13 cellular contexts compared by ENCODE assay signal in the genomic region with DNA sequence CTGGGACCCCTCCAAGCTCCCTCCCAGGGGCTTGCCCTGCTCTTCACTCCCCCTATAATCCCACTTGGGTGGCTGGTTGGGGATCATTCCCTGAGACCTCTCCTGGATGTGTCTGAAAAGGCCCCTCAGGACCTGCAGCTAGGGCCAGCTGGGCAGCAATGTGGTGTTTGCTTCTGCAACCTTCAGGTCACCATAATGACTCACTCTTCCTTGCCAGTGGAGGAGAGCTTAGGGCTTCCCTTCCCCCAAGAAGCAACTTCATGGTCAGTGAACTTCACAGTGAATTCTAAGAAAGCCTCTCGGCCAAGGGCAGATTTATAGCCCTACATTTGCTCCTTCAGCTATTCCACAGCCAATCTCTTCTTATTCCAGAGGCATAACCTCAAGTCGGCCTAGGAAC. TPM values are rescaled to one million over a fixed set of nuclear protein-coding genes. Genes with fewer than 3 reads are reported as not detected.
A peak's percentile ranks its signal among the peaks of the same experiment; 100 is the strongest.
DNase-seq lines count a peak whose midpoint lies in the region; ATAC-seq and TF ChIP-seq lines count a peak whose summit lies in the region.
"Had no signal": no experiment of that assay in that cellular context is flagged by ENCODE, and none has a peak within 500 bp of the region (broad histone marks: within the 10 kb centered on the region; RNA-seq: fewer than 3 reads in every experiment).

No MANE protein-coding gene starts in this region.

- H3K4me1 ChIP-seq in suprapubic skin, result no peaks in the 10 kb centered on the region

- no peaks in the 10 kb centered on the region for H3K27me3 Mint-ChIP-seq in activated naive CD4-positive, alpha-beta T cell treated with anti-CD3 and anti-CD28 coated beads, Interleukin-2, amount 50 U/mL, for 24 hours
- H3K27me3 Mint-ChIP-seq in T-helper 17 cell, result no peaks in the 10 kb centered on the region

- no peaks in the 10 kb centered on the region for H3K27me3 ChIP-seq in suprapubic skin
- H3K27me3 ChIP-seq: neural progenitor cell had no signal

- no peak for TF ChIP-seq EP300 in suprapubic skin (IDR thresholded peaks at IDR 0.05)

- H3K4me3 ChIP-seq in suprapubic skin, result no peak overlapping the region
- H3K4me3 ChIP-seq: coronary artery, neural progenitor cell had no signal

- no peaks in the 10 kb centered on the region for H3K36me3 ChIP-seq in suprapubic skin
- H3K36me3 ChIP-seq: neural progenitor cell had no signal

- TF ChIP-seq POLR2A in suprapubic skin (IDR thresholded peaks at IDR 0.05), result no peak

- H3K27ac ChIP-seq in epithelial cell of prostate (peak overlapping the region; percentile 33), suprapubic skin (no peak overlapping the region)
- H3K27ac ChIP-seq: coronary artery, neural progenitor cell had no signal

- no peak for TF ChIP-seq CTCF in suprapubic skin (IDR thresholded peaks at IDR 0.05)

- H3K36me3 Mint-ChIP-seq in activated naive CD4-positive, alpha-beta T cell treated with anti-CD3 and anti-CD28 coated beads, Interleukin-2, amount 50 U/mL, for 24 hours, result no peaks in the 10 kb centered on the region
- H3K36me3 Mint-ChIP-seq in T-helper 17 cell (ENCODE audit: low read depth), result no peaks in the 10 kb centered on the region
- H3K36me3 Mint-ChIP-seq: CD14-positive monocyte, neural progenitor cell had no signal

- peak overlapping the region; percentile 66 for H3K27ac Mint-ChIP-seq in activated naive CD4-positive, alpha-beta T cell treated with anti-CD3 and anti-CD28 coated beads, Interleukin-2, amount 50 U/mL, for 24 hours
- peak overlapping the region; percentile 6 for H3K27ac Mint-ChIP-seq in T-helper 17 cell
- H3K27ac Mint-ChIP-seq: neural progenitor cell had no signal

- WGBS in suprapubic skin, result 84% methylated on average over 2 of the region's 2 CpGs

- H3K9me3 ChIP-seq in T-helper 17 cell (ENCODE audit: control insufficient read depth, low read length, poor library complexity, severe bottlenecking) (no peaks in the 10 kb centered on the region), suprapubic skin (no peaks in the 10 kb centered on the region)

- no peaks in the 10 kb centered on the region for H3K9me3 Mint-ChIP-seq in activated naive CD4-positive, alpha-beta T cell treated with anti-CD3 and anti-CD28 coated beads, Interleukin-2, amount 50 U/mL, for 24 hours
- H3K9me3 Mint-ChIP-seq: neural progenitor cell had no signal

- peaks cover 59% of the 10 kb centered on the region for H3K4me1 Mint-ChIP-seq in activated naive CD4-positive, alpha-beta T cell treated with anti-CD3 and anti-CD28 coated beads, Interleukin-2, amount 50 U/mL, for 24 hours
- peaks cover 41% of the 10 kb centered on the region for H3K4me1 Mint-ChIP-seq in T-helper 17 cell

- no peak overlapping the region for H3K4me3 Mint-ChIP-seq in activated naive CD4-positive, alpha-beta T cell treated with anti-CD3 and anti-CD28 coated beads, Interleukin-2, amount 50 U/mL, for 24 hours
- H3K4me3 Mint-ChIP-seq in T-helper 17 cell, result peak overlapping the region; percentile 89
- H3K4me3 Mint-ChIP-seq: neural progenitor cell had no signal

- DNase-seq in activated naive CD4-positive, alpha-beta T cell treated with Interleukin-2 at 50 U/mL for 16 hours, result no peak
- DNase-seq in T-helper 17 cell, result no peak
- DNase-seq in epithelial cell of prostate (ENCODE audit: low read depth, low spot score), result no peak
- no peak for DNase-seq in suprapubic skin (ENCODE audit: low spot score in 2 of 2)
- DNase-seq in DMS79 treated with DMSO at 0.1 percent for 48 hours (lab: John Stamatoyannopoulos, UW), result no peak
- no peak for DNase-seq in NCI-H1694 treated with DMSO at 0.1 percent for 48 hours (lab: John Stamatoyannopoulos, UW)
- DNase-seq in NCI-H2227 (lab: John Stamatoyannopoulos, UW; ENCODE audit: unreplicated experiment), result no peak
- DNase-seq: NCI-H1694, substantia nigra had no signal

- ATAC-seq in T-helper 17 cell, result no peak

RNA-seq across cellular contexts. Expression of gene TSPAN18, which starts 45.1 kb away (rescaled TPM):
- total RNA-seq in T-helper 17 cell, result 10 to 100 TPM; 79.8 to 93.2 TPM
- total RNA-seq in suprapubic skin, result 1 to 10 TPM; 1.3 to 5.1 (median 3.9) TPM

Comparison
In these comparisons a context has a peak if more than half of its experiments do, and no peak if none do; other contexts are left out.
1. RNA of gene TSPAN18, which starts 45.1 kb away (total RNA-seq): 79.8 to 93.2 TPM in T-helper 17 cell; 1.3 to 5.1 TPM in suprapubic skin; every median in the first group is over 10 times any median in the second.